8 cellular contexts compared by ENCODE assay signal in genomic region chr4:38663021-38663800, GRCh38. TPM values are rescaled to one million over a fixed set of nuclear protein-coding genes. Genes with fewer than 3 reads are reported as not detected.
DNase-seq lines count a peak whose midpoint lies in the region; ATAC-seq, FAIRE-seq and TF ChIP-seq lines count a peak whose summit lies in the region.

No MANE protein-coding gene starts in this region.

- H4K20me1 ChIP-seq in PC-3 (ENCODE audit: low read length): no peaks in the 10 kb centered on the region

- H3K27me3 ChIP-seq in PC-3 (ENCODE audit: low read length) (no peaks in the 10 kb centered on the region), bronchial epithelial cell (ENCODE audit: control insufficient read depth, insufficient read depth, low read length) (no peaks in the 10 kb centered on the region)

- intact Hi-C loops in PC-3 (cut with micrococcal nuclease) (loop anchor here (1.0 to 10.0 kb wide), 2 partner anchors 98 to 344 kb away; no protein-coding TSS in a partner anchor), lower leg skin (cut with DNase I; ENCODE audit: low total_unique reads) (no loop called here)

- H3K79me2 ChIP-seq in PC-3 (ENCODE audit: low read length): peaks cover 48% of the 10 kb centered on the region

- DNase-seq in PC-3: no peak
- peak; percentile 52 for DNase-seq in bronchial epithelial cell (ENCODE audit: low read depth)
- DNase-seq in lower leg skin (ENCODE audit: low spot score in 2 of 2): peak in 1 of 2 donors; percentile 44
- peak; percentile 40 for DNase-seq in superior temporal gyrus (ENCODE audit: extremely low spot score)

- WGBS in lower leg skin, 2 donors: 13 to 23% methylated on average over 19 to 28 of the region's 92 CpGs

- peaks cover 16% of the 10 kb centered on the region for H3K4me1 ChIP-seq in PC-3 (ENCODE audit: insufficient read depth, low read length)

- H3K36me3 ChIP-seq in PC-3 (ENCODE audit: low read depth, low read length) (no peaks in the 10 kb centered on the region), bronchial epithelial cell (ENCODE audit: control insufficient read depth, insufficient read depth, low read length) (no peaks in the 10 kb centered on the region)

- ATAC-seq in GM18505 (IDR thresholded peaks at IDR 0.05; ENCODE audit: unreplicated experiment) (peak; percentile 43), HG02884 (IDR thresholded peaks at IDR 0.05; ENCODE audit: unreplicated experiment) (peak; percentile 32), PC-3 (peak; percentile 48), GM18870 (IDR thresholded peaks at IDR 0.05; ENCODE audit: unreplicated experiment) (no peak)

- H3K9me2 ChIP-seq in PC-3 (replicated peaks; ENCODE audit: low read length): no peaks in the 10 kb centered on the region

- no peak for FAIRE-seq in bronchial epithelial cell (lab: Jason Lieb, UNC)

- H3K27ac ChIP-seq in 22Rv1: peak overlapping the region; percentile 96
- peak overlapping the region; percentile 11 for H3K27ac ChIP-seq in PC-3 (ENCODE audit: low read length)

- peak overlapping the region; percentile 73 for H3K9ac ChIP-seq in PC-3 (ENCODE audit: low read length)

- H3K4me2 ChIP-seq in PC-3 (ENCODE audit: low read length): peak overlapping the region; percentile 93

- POLR2A ChIA-PET in PC-3 (lab: Charles Lee; ENCODE audit: unreplicated experiment): interaction anchor here (0.6 to 0.7 kb wide), 2 partner anchors 345 to 484 kb away, joined by 3 read pairs; no protein-coding TSS in a partner anchor

- peak overlapping the region; percentile 65 for H3K4me3 ChIP-seq in PC-3 (ENCODE audit: low read length)
- peak overlapping the region; percentile 46 for H3K4me3 ChIP-seq in bronchial epithelial cell (ENCODE audit: low read depth, low read length)
- peak overlapping the region; percentile 44 for H3K4me3 ChIP-seq in lower leg skin (ENCODE audit: low read depth, poor library complexity, severe bottlenecking)

- CTCF ChIA-PET in PC-3 (lab: Charles Lee): interaction anchor here (0.7 kb wide), 1 partner anchor 378 kb away, joined by 3 read pairs; no protein-coding TSS in a partner anchor

- TF ChIP-seq CTCF in 22Rv1 (IDR thresholded peaks at IDR 0.05) (no peak), PC-3 (conservative IDR thresholded peaks at IDR 0.05; ENCODE audit: low read depth, low read length) (no peak), bronchial epithelial cell (IDR thresholded peaks at IDR 0.05; ENCODE audit: insufficient read depth, low read length, severe bottlenecking) (no peak), lower leg skin (IDR thresholded peaks at IDR 0.05) (no peak)

- H3F3A ChIP-seq in PC-3 (ENCODE audit: low read length, unreplicated experiment): no peaks in the 10 kb centered on the region

- TF ChIP-seq POLR2A in GM18505 (IDR thresholded peaks at IDR 0.05; ENCODE audit: borderline replicate concordance, extremely low read depth, insufficient read depth, insufficient read length): peak; percentile 64
- no peak for TF ChIP-seq POLR2A in lower leg skin (IDR thresholded peaks at IDR 0.05)

- H3K9me3 ChIP-seq in PC-3 (ENCODE audit: low read length): no peaks in the 10 kb centered on the region

- no TSS peak for BruUV-seq in PC-3 (replicated peaks; lab: Mats Ljungman, UMichigan)

- H2AFZ ChIP-seq in PC-3 (ENCODE audit: low read length): peak overlapping the region; percentile 28; the same call in 1 of the 2 replicates

RNA-seq across cellular contexts. Expression of gene KLF3, which starts 0.8 kb away (rescaled TPM):
- total RNA-seq in PC-3 (2014; rRNA removed): 12.4 and 14.6 TPM in 2 replicates
- 33.4 and 41.9 TPM in 2 replicates for total RNA-seq in bronchial epithelial cell
- 100 to 1,000 TPM; 131 to 224 (median 142) TPM for total RNA-seq in lower leg skin
